Comparison of ENCODE assay signal across 1 cellular context in genomic region chr17:40121886-40122465, GRCh38.
TF ChIP-seq lines count a peak whose summit lies in the region.

Gene MSL1 (plus strand): TSS chr17:40121971. CDS start chr17:40122613, 642 bp downstream.

TF ChIP-seq in HEK293, 187 proteins besides CTCF, POLR2A, EP300 and RAD21 (continued from another document and continues in another):
- peak; percentile 64; the same call in 1 of the 2 replicates for TF ChIP-seq ZBTB10 (tag by site-specific recombination; IDR thresholded peaks at IDR 0.05)
- no peak for TF ChIP-seq ZNF830 (tag by site-specific recombination; IDR thresholded peaks at IDR 0.05; ENCODE audit: low read depth)
- peak; percentile 75 for TF ChIP-seq SP3 (tag by site-specific recombination; IDR thresholded peaks at IDR 0.05)
- TF ChIP-seq SETDB1 (IDR thresholded peaks at IDR 0.05; ENCODE audit: insufficient read length, low read length): no peak
- no peak for TF ChIP-seq MZF1 (tag by site-specific recombination; IDR thresholded peaks at IDR 0.05; ENCODE audit: borderline replicate concordance)
- no peak for TF ChIP-seq ATF2 (tag by site-specific recombination; IDR thresholded peaks at IDR 0.05; ENCODE audit: low read depth)
- no peak for TF ChIP-seq ZNF433 (tag by site-specific recombination; IDR thresholded peaks at IDR 0.05; ENCODE audit: low read depth)
- peak; percentile 90 for TF ChIP-seq ZNF398 (tag by site-specific recombination; IDR thresholded peaks at IDR 0.05)
- TF ChIP-seq ZNF394 (tag by site-specific recombination; IDR thresholded peaks at IDR 0.05; ENCODE audit: borderline replicate concordance): no peak
- TF ChIP-seq ZNF362 (tag by site-specific recombination; IDR thresholded peaks at IDR 0.05): no peak
- no peak for TF ChIP-seq ZNF157 (tag by site-specific recombination; IDR thresholded peaks at IDR 0.05)
- TF ChIP-seq ZNF221 (tag by site-specific recombination; IDR thresholded peaks at IDR 0.05; ENCODE audit: borderline replicate concordance): no peak
- no peak for TF ChIP-seq SCRT1 (tag by site-specific recombination; IDR thresholded peaks at IDR 0.05; ENCODE audit: borderline replicate concordance)
- TF ChIP-seq ZEB2 (tag by site-specific recombination; IDR thresholded peaks at IDR 0.05): no peak; the same call in 1 of the 2 replicates
- no peak for TF ChIP-seq ZNF843 (tag by site-specific recombination; IDR thresholded peaks at IDR 0.05)
- no peak for TF ChIP-seq INSM2 (tag by site-specific recombination; IDR thresholded peaks at IDR 0.05)
- no peak for TF ChIP-seq RBAK (tag by site-specific recombination; IDR thresholded peaks at IDR 0.05)
- no peak for TF ChIP-seq ZNF645 (tag by site-specific recombination; IDR thresholded peaks at IDR 0.05)
- TF ChIP-seq ZNF114 (tag by site-specific recombination; IDR thresholded peaks at IDR 0.05): no peak
- no peak for TF ChIP-seq ZSCAN5A (tag by site-specific recombination; IDR thresholded peaks at IDR 0.05)
- TF ChIP-seq ZNF175 (tag by site-specific recombination; IDR thresholded peaks at IDR 0.05): no peak
- TF ChIP-seq ZNF404 (tag by site-specific recombination; IDR thresholded peaks at IDR 0.05): no peak
- TF ChIP-seq ZNF654 (tag by site-specific recombination; IDR thresholded peaks at IDR 0.05; ENCODE audit: low read depth): no peak
- no peak for TF ChIP-seq REPIN1 (tag by site-specific recombination; IDR thresholded peaks at IDR 0.05; ENCODE audit: low read depth)
- TF ChIP-seq PRDM6 (tag by site-specific recombination; IDR thresholded peaks at IDR 0.05): no peak
- TF ChIP-seq ZNF658 (tag by site-specific recombination; IDR thresholded peaks at IDR 0.05): no peak
- TF ChIP-seq ZNF548 (tag by site-specific recombination; IDR thresholded peaks at IDR 0.05): no peak
- no peak for TF ChIP-seq ZNF155 (tag by site-specific recombination; IDR thresholded peaks at IDR 0.05)
- no peak for TF ChIP-seq ZNF518A (tag by site-specific recombination; conservative IDR thresholded peaks at IDR 0.05; ENCODE audit: low read depth)
- TF ChIP-seq ZNF449 (tag by site-specific recombination; IDR thresholded peaks at IDR 0.05): no peak
- no peak for TF ChIP-seq ZNF837 (tag by site-specific recombination; IDR thresholded peaks at IDR 0.05)
- no peak for TF ChIP-seq ZNF530 (tag by site-specific recombination; IDR thresholded peaks at IDR 0.05; ENCODE audit: low read depth)
- peak; percentile 74 for TF ChIP-seq ZNF341 (tag by site-specific recombination; IDR thresholded peaks at IDR 0.05; ENCODE audit: low read depth)
- 0 out of 2 replicates have a peak, but pooled peaks have one; percentile 47 for TF ChIP-seq ZFP69B (tag by site-specific recombination; IDR thresholded peaks at IDR 0.05)
- TF ChIP-seq ZNF214 (tag by site-specific recombination; IDR thresholded peaks at IDR 0.05; ENCODE audit: borderline replicate concordance): no peak
- no peak for TF ChIP-seq ZNF76 (tag by site-specific recombination; IDR thresholded peaks at IDR 0.05; ENCODE audit: borderline replicate concordance, low read depth)
- TF ChIP-seq FEZF1 (tag by site-specific recombination; IDR thresholded peaks at IDR 0.05): no peak
- no peak for TF ChIP-seq ZNF416 (tag by site-specific recombination; IDR thresholded peaks at IDR 0.05)
- TF ChIP-seq ZNF19 (tag by site-specific recombination; IDR thresholded peaks at IDR 0.05; ENCODE audit: low read depth): no peak
